In the genomic region with DNA sequence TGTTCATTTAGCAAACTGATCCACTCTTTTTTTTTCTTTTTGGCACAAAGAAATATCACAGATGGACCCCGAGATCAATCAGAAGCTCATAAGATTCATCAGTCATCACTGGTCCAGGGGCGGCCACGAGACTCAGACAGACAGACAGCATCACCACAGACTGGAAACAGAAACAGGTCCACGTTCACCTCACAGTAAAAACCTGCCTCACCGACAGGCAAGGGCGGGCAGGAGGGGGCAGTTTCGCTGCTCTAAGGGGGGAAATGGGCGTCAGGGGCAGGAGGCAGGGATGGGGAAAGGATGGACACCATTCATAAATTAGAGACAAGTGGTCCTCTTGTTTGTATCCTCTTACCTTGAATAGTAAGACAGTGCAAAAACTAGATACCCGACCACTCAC, we compare ENCODE assay signal across 17 cellular contexts.
"Had no signal": no experiment of that assay in that cellular context is flagged by ENCODE, and none has a peak within 500 bp of the region (broad histone marks: within the 10 kb centered on the region; RNA-seq: fewer than 3 reads in every experiment).

No MANE protein-coding gene starts in this region.

- H3K27ac ChIP-seq: heart left ventricle, neutrophil, ovary had no signal

- ATAC-seq: effector memory CD8-positive, alpha-beta T cell; heart left ventricle; left colon; left ventricle myocardium superior; mucosa of descending colon; right cardiac atrium had no signal

- H3K4me3 ChIP-seq: heart left ventricle, lung, mucosa of descending colon, ovary, smooth muscle cell had no signal

- H3K27ac Mint-ChIP-seq: effector memory CD8-positive, alpha-beta T cell; nephron had no signal

- DNase-seq: effector memory CD8-positive, alpha-beta T cell; foreskin melanocyte; heart left ventricle; hippocampal formation; left colon; left ventricle myocardium superior; mesenchymal stem cell; mucosa of descending colon; ovary; stimulated activated CD4-positive, alpha-beta T cell treated with anti-CD3 and anti-CD28 coated beads, Interleukin-2, amount 100 ng/mL, for 48 hours; stimulated activated naive CD4-positive, alpha-beta T cell treated with Interleukin-2 at 50 U/mL for 16 hours; trophoblast cell had no signal

- H3K9me3 ChIP-seq: heart left ventricle, mucosa of descending colon, neutrophil, ovary had no signal

- H3K9me3 Mint-ChIP-seq: effector memory CD8-positive, alpha-beta T cell; nephron had no signal

- H3K4me2 ChIP-seq: smooth muscle cell had no signal

- H3K36me3 ChIP-seq: neutrophil, ovary had no signal

- H3K27me3 ChIP-seq: ovary had no signal

- H3K4me3 Mint-ChIP-seq: nephron had no signal
